ENCODE assay signal across 17 cellular contexts in the genomic region with DNA sequence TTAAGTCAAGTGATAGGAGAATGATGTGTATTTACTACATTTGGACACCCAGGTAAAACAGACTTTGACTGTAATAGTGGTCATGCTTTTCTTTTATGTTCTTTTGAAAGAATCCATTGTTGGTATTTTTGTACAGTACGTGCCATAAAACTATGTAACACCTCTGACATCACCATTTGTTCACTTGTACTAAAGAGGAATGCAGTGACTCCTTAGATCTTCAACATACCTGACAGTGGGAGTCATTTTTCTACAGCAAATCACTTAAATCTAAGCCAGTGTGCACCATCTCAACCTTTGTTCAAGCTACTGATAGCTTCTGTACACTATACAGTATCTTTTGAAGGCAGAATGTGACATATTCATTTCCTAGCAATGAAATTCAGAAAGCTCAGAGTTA. TPM values are rescaled to one million over a fixed set of nuclear protein-coding genes. Genes with fewer than 3 reads are reported as not detected.
"Had no signal": no experiment of that assay in that cellular context is flagged by ENCODE, and none has a peak within 500 bp of the region (broad histone marks: within the 10 kb centered on the region; RNA-seq: fewer than 3 reads in every experiment).

No MANE protein-coding gene starts in this region.

- H3K36me3 ChIP-seq: sigmoid colon, upper lobe of left lung had no signal

- H3K4me1 ChIP-seq: sigmoid colon, upper lobe of left lung had no signal

- ATAC-seq: left lobe of liver; natural killer cell treated with Interleukin-12 subunit alpha and Interleukin-12 subunit beta and Interleukin-15 and Interleukin-18, amount 100 ng/mL, for 72 hours had no signal

- H3K27me3 ChIP-seq: upper lobe of left lung had no signal

- H3K4me3 ChIP-seq: coronary artery, sigmoid colon, upper lobe of left lung had no signal

- H3K9me3 ChIP-seq: sigmoid colon, upper lobe of left lung had no signal

- H3K27ac ChIP-seq: coronary artery, sigmoid colon, upper lobe of left lung had no signal

- DNase-seq: activated CD4-positive, alpha-beta memory T cell treated with anti-CD3 and anti-CD28 coated beads for 36 hours; activated CD4-positive, CD25-positive, alpha-beta regulatory T cell treated with anti-CD3 and anti-CD28 coated beads, Interleukin-2, amount 50 U/mL, for 72 hours; activated gamma-delta T cell; activated T-cell treated with anti-CD3 and anti-CD28 coated beads, Interleukin-2, amount 50 U/mL, for 48 hours; anterior cingulate cortex; caudate nucleus; effector CD8-positive, alpha-beta T cell; immature natural killer cell; mesenchymal stem cell; nucleus accumbens; sigmoid colon; stimulated activated CD4-positive, alpha-beta T cell treated with anti-CD3 and anti-CD28 coated beads, Interleukin-2, amount 100 ng/mL, for 48 hours; stimulated activated naive CD4-positive, alpha-beta T cell treated with Interleukin-2 at 50 U/mL for 16 hours; upper lobe of left lung had no signal

RNA-seq across cellular contexts. Expression of a gene that starts 6.3 kb away (rescaled TPM):
- total RNA-seq: activated CD4-positive, alpha-beta memory T cell treated with anti-CD3 and anti-CD28 coated beads for 36 hours; left lobe of liver; natural killer cell treated with Interleukin-12 subunit alpha and Interleukin-12 subunit beta and Interleukin-15 and Interleukin-18, amount 100 ng/mL, for 72 hours had no signal
- polyA plus RNA-seq: immature natural killer cell had no signal
